ENCODE assay signal across 16 cellular contexts in the genomic region with DNA sequence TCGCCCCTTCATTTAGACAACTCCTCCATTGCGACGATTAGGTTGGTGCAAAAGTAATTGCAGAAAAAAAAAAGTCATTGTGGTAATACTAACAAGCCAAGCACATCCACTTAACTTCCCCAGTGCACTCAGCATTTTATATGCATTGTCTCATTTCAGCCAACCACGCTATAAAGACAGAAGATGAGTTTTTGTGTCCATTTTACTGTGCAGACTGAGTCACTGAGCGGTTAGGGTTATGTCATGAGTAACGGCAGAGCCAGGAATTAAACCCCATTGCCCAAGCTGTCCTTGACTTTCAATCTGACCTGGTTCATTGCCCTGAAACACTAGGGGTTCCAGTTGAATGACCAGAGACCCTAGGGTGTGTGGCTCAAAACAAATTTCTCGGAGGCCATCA.
DNase-seq lines count a peak whose midpoint lies in the region; ATAC-seq and TF ChIP-seq lines count a peak whose summit lies in the region.
"Had no signal": no experiment of that assay in that cellular context is flagged by ENCODE, and none has a peak within 500 bp of the region (broad histone marks: within the 10 kb centered on the region; RNA-seq: fewer than 3 reads in every experiment).

No MANE protein-coding gene starts in this region.

- no peak overlapping the region for H2AFZ ChIP-seq in GM23338
- H2AFZ ChIP-seq in OCI-LY7 (ENCODE audit: low read length) = no peak overlapping the region

- H3K79me2 ChIP-seq in GM23338 (replicated peaks; ENCODE audit: insufficient read depth) = no peaks in the 10 kb centered on the region; the same call in 1 of the 2 replicates
- H3K79me2 ChIP-seq in OCI-LY7 (ENCODE audit: insufficient read depth, low read depth, low read length) = peaks cover 7% of the 10 kb centered on the region; the same call in 1 of the 2 replicates

- POLR2A ChIA-PET in OCI-LY7 (lab: Charles Lee) = no interaction called here

- H3K4me3 ChIP-seq in GM23338 (no peak overlapping the region), OCI-LY7 (ENCODE audit: low read depth, low read length, poor library complexity, severe bottlenecking) (peak overlapping the region; percentile 16)
- H3K4me3 ChIP-seq: SJCRH30 had no signal

- DNase-seq in NOMO-1 treated with DMSO at 0.1 percent for 48 hours (lab: John Stamatoyannopoulos, UW; ENCODE audit: unreplicated experiment) = peak; percentile 26
- no peak for DNase-seq in NOMO-1 treated with dmso at 0.1 percent for 144 hours (lab: John Stamatoyannopoulos, UW; ENCODE audit: unreplicated experiment)
- no peak for DNase-seq in GM23338 (ENCODE audit: low spot score)
- peak; percentile 53 for DNase-seq in OCI-LY7 (ENCODE audit: low spot score)
- no peak for DNase-seq in stimulated activated effector memory CD8-positive, alpha-beta T cell treated with anti-CD3 and anti-CD28 coated beads, Interleukin-12 subunit alpha, Interleukin-12 subunit beta, amount 100 ng/mL, for 72 hours (ENCODE audit: low spot score in 2 of 2)
- DNase-seq in SK-N-DZ (ENCODE audit: low spot score) = no peak
- no peak for DNase-seq in GF-D8 (lab: John Stamatoyannopoulos, UW)
- DNase-seq: 8988T, COR-L47, H7, MM.1S, NCI-H1436 treated with DMSO at 0.1 percent for 48 hours, NCI-H2081 treated with DMSO at 0.1 percent for 48 hours, SJCRH30 had no signal

- H3K9me3 ChIP-seq in OCI-LY7 (ENCODE audit: low read length) = no peaks in the 10 kb centered on the region
- H3K9me3 ChIP-seq: SJCRH30 had no signal

- H3K27ac ChIP-seq in GM23338 (ENCODE audit: low read depth) = no peak overlapping the region
- H3K27ac ChIP-seq in OCI-LY7 (ENCODE audit: low read depth, low read length, poor library complexity, severe bottlenecking) = peak overlapping the region; percentile 48
- H3K27ac ChIP-seq: SJCRH30 had no signal

- TF ChIP-seq CTCF in GM23338 (conservative IDR thresholded peaks at IDR 0.05; ENCODE audit: low read depth in 2 of 2) = no peak
- no peak for TF ChIP-seq CTCF in OCI-LY7 (conservative IDR thresholded peaks at IDR 0.05; ENCODE audit: low read length)

- H3K36me3 Mint-ChIP-seq in GM23338 (ENCODE audit: low read depth) = 0 out of 3 replicates have a peak, but pooled peaks cover 4% of the 10 kb centered on the region
- peaks cover 14% of the 10 kb centered on the region for H3K36me3 Mint-ChIP-seq in stimulated activated effector memory CD8-positive, alpha-beta T cell treated with anti-CD3 and anti-CD28 coated beads, Interleukin-12 subunit alpha, Interleukin-12 subunit beta, amount 100 ng/mL, for 72 hours

- no peaks in the 10 kb centered on the region for H3K9me3 Mint-ChIP-seq in GM23338
- no peaks in the 10 kb centered on the region for H3K9me3 Mint-ChIP-seq in stimulated activated effector memory CD8-positive, alpha-beta T cell treated with anti-CD3 and anti-CD28 coated beads, Interleukin-12 subunit alpha, Interleukin-12 subunit beta, amount 100 ng/mL, for 72 hours
- H3K9me3 Mint-ChIP-seq: CD14-positive monocyte had no signal

- CTCF ChIA-PET in OCI-LY7 (lab: Charles Lee; ENCODE audit: unreplicated experiment) = interaction anchor here (0.6 kb wide), 1 partner anchor 42 kb away, joined by 3 read pairs; no protein-coding TSS in a partner anchor

- H3K4me1 ChIP-seq in GM23338 (ENCODE audit: insufficient read depth) (no peaks in the 10 kb centered on the region), OCI-LY7 (ENCODE audit: insufficient read depth, low read length, poor library complexity, severe bottlenecking) (peaks cover 32% of the 10 kb centered on the region)
- H3K4me1 ChIP-seq: SJCRH30 had no signal

- no peak for ATAC-seq in GM23338
- ATAC-seq in stimulated activated effector memory CD8-positive, alpha-beta T cell treated with anti-CD3 and anti-CD28 coated beads, Interleukin-12 subunit alpha, Interleukin-12 subunit beta, amount 100 ng/mL, for 72 hours = peak; percentile 79
- ATAC-seq in SK-N-SH treated with all-trans-retinoic acid at 6 μM for 48 hours = no peak

- H3K36me3 ChIP-seq in GM23338 (ENCODE audit: insufficient read depth) (no peaks in the 10 kb centered on the region), OCI-LY7 (ENCODE audit: insufficient read depth, low read length) (0 out of 2 replicates have a peak, but pooled peaks cover 11% of the 10 kb centered on the region)
- H3K36me3 ChIP-seq: SJCRH30 had no signal

- H3K9me2 ChIP-seq in GM23338 (ENCODE audit: insufficient read depth) = peaks cover 9% of the 10 kb centered on the region
- no peaks in the 10 kb centered on the region for H3K9me2 ChIP-seq in OCI-LY7 (ENCODE audit: insufficient read depth, low read length)

- BruUV-seq in OCI-LY7 (replicated peaks; lab: Mats Ljungman, UMichigan) = no TSS peak

- peak overlapping the region; percentile 6; the same call in 1 of the 2 replicates for H3K27ac Mint-ChIP-seq in GM23338
- H3K27ac Mint-ChIP-seq in stimulated activated effector memory CD8-positive, alpha-beta T cell treated with anti-CD3 and anti-CD28 coated beads, Interleukin-12 subunit alpha, Interleukin-12 subunit beta, amount 100 ng/mL, for 72 hours = no peak overlapping the region

- H3K4me2 ChIP-seq in GM23338 (no peak overlapping the region), OCI-LY7 (ENCODE audit: low read length) (peak overlapping the region; percentile 64)

- no peaks in the 10 kb centered on the region for H3K27me3 ChIP-seq in GM23338 (ENCODE audit: insufficient read depth)
- H3K27me3 ChIP-seq: SJCRH30 had no signal

- H3F3A ChIP-seq in GM23338 (replicated peaks; ENCODE audit: low read depth) = no peaks in the 10 kb centered on the region

- H3K27me3 Mint-ChIP-seq in GM23338 (ENCODE audit: insufficient read depth, low read depth, poor library complexity) = peaks cover 2% of the 10 kb centered on the region

- no peaks in the 10 kb centered on the region; the same call in 2 of the 3 replicates for H3K4me1 Mint-ChIP-seq in GM23338
- peaks cover 17% of the 10 kb centered on the region for H3K4me1 Mint-ChIP-seq in stimulated activated effector memory CD8-positive, alpha-beta T cell treated with anti-CD3 and anti-CD28 coated beads, Interleukin-12 subunit alpha, Interleukin-12 subunit beta, amount 100 ng/mL, for 72 hours

- intact Hi-C loops in OCI-LY7 (cut with micrococcal nuclease; ENCODE audit: unreplicated experiment) = no loop called here

- H3K4me3 Mint-ChIP-seq in GM23338 = no peak overlapping the region
- H3K4me3 Mint-ChIP-seq in stimulated activated effector memory CD8-positive, alpha-beta T cell treated with anti-CD3 and anti-CD28 coated beads, Interleukin-12 subunit alpha, Interleukin-12 subunit beta, amount 100 ng/mL, for 72 hours = no peak overlapping the region
- H3K4me3 Mint-ChIP-seq: CD14-positive monocyte had no signal

- H4K20me1 ChIP-seq in GM23338 (replicated peaks; ENCODE audit: insufficient read depth) = 0 out of 2 replicates have a peak, but pooled peaks cover 3% of the 10 kb centered on the region
- no peaks in the 10 kb centered on the region for H4K20me1 ChIP-seq in OCI-LY7 (ENCODE audit: insufficient read depth, low read length)

TF ChIP-seq in GM23338, 12 proteins besides CTCF, POLR2A, EP300 and RAD21 (continues in another document):
- no peak for TF ChIP-seq EZH2phosphoT487 (IDR thresholded peaks at IDR 0.05; ENCODE audit: unreplicated experiment)
- TF ChIP-seq, protein P1, sequence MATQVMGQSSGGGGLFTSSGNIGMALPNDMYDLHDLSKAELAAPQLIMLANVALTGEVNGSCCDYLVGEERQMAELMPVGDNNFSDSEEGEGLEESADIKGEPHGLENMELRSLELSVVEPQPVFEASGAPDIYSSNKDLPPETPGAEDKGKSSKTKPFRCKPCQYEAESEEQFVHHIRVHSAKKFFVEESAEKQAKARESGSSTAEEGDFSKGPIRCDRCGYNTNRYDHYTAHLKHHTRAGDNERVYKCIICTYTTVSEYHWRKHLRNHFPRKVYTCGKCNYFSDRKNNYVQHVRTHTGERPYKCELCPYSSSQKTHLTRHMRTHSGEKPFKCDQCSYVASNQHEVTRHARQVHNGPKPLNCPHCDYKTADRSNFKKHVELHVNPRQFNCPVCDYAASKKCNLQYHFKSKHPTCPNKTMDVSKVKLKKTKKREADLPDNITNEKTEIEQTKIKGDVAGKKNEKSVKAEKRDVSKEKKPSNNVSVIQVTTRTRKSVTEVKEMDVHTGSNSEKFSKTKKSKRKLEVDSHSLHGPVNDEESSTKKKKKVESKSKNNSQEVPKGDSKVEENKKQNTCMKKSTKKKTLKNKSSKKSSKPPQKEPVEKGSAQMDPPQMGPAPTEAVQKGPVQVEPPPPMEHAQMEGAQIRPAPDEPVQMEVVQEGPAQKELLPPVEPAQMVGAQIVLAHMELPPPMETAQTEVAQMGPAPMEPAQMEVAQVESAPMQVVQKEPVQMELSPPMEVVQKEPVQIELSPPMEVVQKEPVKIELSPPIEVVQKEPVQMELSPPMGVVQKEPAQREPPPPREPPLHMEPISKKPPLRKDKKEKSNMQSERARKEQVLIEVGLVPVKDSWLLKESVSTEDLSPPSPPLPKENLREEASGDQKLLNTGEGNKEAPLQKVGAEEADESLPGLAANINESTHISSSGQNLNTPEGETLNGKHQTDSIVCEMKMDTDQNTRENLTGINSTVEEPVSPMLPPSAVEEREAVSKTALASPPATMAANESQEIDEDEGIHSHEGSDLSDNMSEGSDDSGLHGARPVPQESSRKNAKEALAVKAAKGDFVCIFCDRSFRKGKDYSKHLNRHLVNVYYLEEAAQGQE (IDR thresholded peaks at IDR 0.05; ENCODE audit: unreplicated experiment) = no peak

TF ChIP-seq in SK-N-SH treated with all-trans-retinoic acid at 6 μM for 48 hours, 23 proteins besides CTCF, POLR2A, EP300 and RAD21 (continues in another document):
- TF ChIP-seq ZFP30 (CRISPR knock-in tag; IDR thresholded peaks at IDR 0.05) (no peak), SNAI2 (CRISPR knock-in tag; IDR thresholded peaks at IDR 0.05) (no peak)
- TF ChIP-seq, protein P2, sequence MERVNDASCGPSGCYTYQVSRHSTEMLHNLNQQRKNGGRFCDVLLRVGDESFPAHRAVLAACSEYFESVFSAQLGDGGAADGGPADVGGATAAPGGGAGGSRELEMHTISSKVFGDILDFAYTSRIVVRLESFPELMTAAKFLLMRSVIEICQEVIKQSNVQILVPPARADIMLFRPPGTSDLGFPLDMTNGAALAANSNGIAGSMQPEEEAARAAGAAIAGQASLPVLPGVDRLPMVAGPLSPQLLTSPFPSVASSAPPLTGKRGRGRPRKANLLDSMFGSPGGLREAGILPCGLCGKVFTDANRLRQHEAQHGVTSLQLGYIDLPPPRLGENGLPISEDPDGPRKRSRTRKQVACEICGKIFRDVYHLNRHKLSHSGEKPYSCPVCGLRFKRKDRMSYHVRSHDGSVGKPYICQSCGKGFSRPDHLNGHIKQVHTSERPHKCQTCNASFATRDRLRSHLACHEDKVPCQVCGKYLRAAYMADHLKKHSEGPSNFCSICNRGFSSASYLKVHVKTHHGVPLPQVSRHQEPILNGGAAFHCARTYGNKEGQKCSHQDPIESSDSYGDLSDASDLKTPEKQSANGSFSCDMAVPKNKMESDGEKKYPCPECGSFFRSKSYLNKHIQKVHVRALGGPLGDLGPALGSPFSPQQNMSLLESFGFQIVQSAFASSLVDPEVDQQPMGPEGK (CRISPR knock-in tag; IDR thresholded peaks at IDR 0.05; ENCODE audit: borderline replicate concordance) = no peak

Comparison
In these comparisons a context has a peak if more than half of its experiments do, and no peak if none do; other contexts are left out.
1. DNase-seq: peak in NOMO-1 treated with DMSO at 0.1 percent for 48 hours (single experiment) and OCI-LY7 (single experiment); none in NOMO-1 treated with dmso at 0.1 percent for 144 hours (single experiment), GM23338 (single experiment), stimulated activated effector memory CD8-positive, alpha-beta T cell treated with anti-CD3 and anti-CD28 coated beads, Interleukin-12 subunit alpha, Interleukin-12 subunit beta, amount 100 ng/mL, for 72 hours (0 of 2), SK-N-DZ (single experiment) and GF-D8 (single experiment).